In genomic region chr17:82023447-82024241, GRCh38 we compare ENCODE assay signal across 1 cellular context.
TF ChIP-seq lines count a peak whose summit lies in the region.

No MANE protein-coding gene starts in this region.

TF ChIP-seq in K562, 482 proteins besides CTCF, POLR2A, EP300 and RAD21 (continued from another document and continues in another):
- TF ChIP-seq FOXP4 (CRISPR knock-in tag; IDR thresholded peaks at IDR 0.05; ENCODE audit: borderline replicate concordance) (0 out of 2 replicates have a peak, but pooled peaks have one; percentile 60), MBD2 (IDR thresholded peaks at IDR 0.05; ENCODE audit: borderline replicate concordance, low read depth) (0 out of 2 replicates have a peak, but pooled peaks have one; percentile 10), ZBTB17 (CRISPR knock-in tag; IDR thresholded peaks at IDR 0.05) (no peak), TRIM28 (IDR thresholded peaks at IDR 0.05) (no peak), GABPB1 (CRISPR knock-in tag; IDR thresholded peaks at IDR 0.05) (no peak), PURB (CRISPR knock-in tag; IDR thresholded peaks at IDR 0.05; ENCODE audit: low read depth) (no peak), ZBTB1 (CRISPR knock-in tag; IDR thresholded peaks at IDR 0.05; ENCODE audit: borderline replicate concordance, low read depth) (no peak), ZNF766 (CRISPR knock-in tag; conservative IDR thresholded peaks at IDR 0.05) (no peak), L3MBTL2 (IDR thresholded peaks at IDR 0.05) (0 out of 2 replicates have a peak, but pooled peaks have one; percentile 24), WHSC1 (IDR thresholded peaks at IDR 0.05; ENCODE audit: low read length) (no peak), SAFB (IDR thresholded peaks at IDR 0.05; ENCODE audit: borderline replicate concordance, low read depth, low read length) (peak; percentile 36; the same call in 1 of the 2 replicates), ETS2 (tag; IDR thresholded peaks at IDR 0.05; ENCODE audit: borderline replicate concordance, poor library complexity, severe bottlenecking) (no peak), ZNF263 (CRISPR knock-in tag; IDR thresholded peaks at IDR 0.05; ENCODE audit: borderline replicate concordance) (no peak), NCOA6 (IDR thresholded peaks at IDR 0.05) (no peak), HDGF (IDR thresholded peaks at IDR 0.05) (no peak), MLX (CRISPR knock-in tag; conservative IDR thresholded peaks at IDR 0.05) (0 out of 4 replicates have a peak, but pooled peaks of 1 of the 2 experiments have one; percentile 37), KAT8 (IDR thresholded peaks at IDR 0.05; ENCODE audit: low read depth) (no peak), TFAP4 (CRISPR knock-in tag; IDR thresholded peaks at IDR 0.05; ENCODE audit: borderline replicate concordance) (peak; percentile 28; the same call in 1 of the 2 replicates), ZNF354B (CRISPR knock-in tag; IDR thresholded peaks at IDR 0.05) (no peak), THRAP3 (IDR thresholded peaks at IDR 0.05; ENCODE audit: borderline replicate concordance) (no peak), HNRNPH1 (optimal IDR thresholded peaks at IDR 0.05; ENCODE audit: low read depth, low read length) (no peak), ZFP36 (IDR thresholded peaks at IDR 0.05; ENCODE audit: low read depth, low read length, partially characterized antibody) (no peak), SIN3A (IDR thresholded peaks at IDR 0.05; ENCODE audit: borderline replicate concordance in 2 of 2, control insufficient read depth in 1 of 2, low read depth in 2 of 2, low read length in 2 of 2) (0 out of 4 replicates have a peak, but pooled peaks of 1 of the 2 experiments have one; percentile 30), THRA (IDR thresholded peaks at IDR 0.05) (no peak), ZNF449 (CRISPR knock-in tag; IDR thresholded peaks at IDR 0.05) (no peak), SRSF9 (IDR thresholded peaks at IDR 0.05; ENCODE audit: borderline replicate concordance, low read depth, low read length) (no peak), DPF2 (IDR thresholded peaks at IDR 0.05) (no peak), PCBP1 (IDR thresholded peaks at IDR 0.05; ENCODE audit: low read depth, low read length, poor library complexity, severe bottlenecking) (no peak), ETV6 (IDR thresholded peaks at IDR 0.05; ENCODE audit: borderline replicate concordance in 1 of 2, low read depth in 2 of 2, low read length in 1 of 2) (no peak), ETV6 (CRISPR knock-in tag; IDR thresholded peaks at IDR 0.05; ENCODE audit: borderline replicate concordance) (peak; percentile 50; the same call in 1 of the 2 replicates), NFXL1 (CRISPR knock-in tag; IDR thresholded peaks at IDR 0.05) (no peak), ZNF511 (CRISPR knock-in tag; IDR thresholded peaks at IDR 0.05) (no peak), ZNF124 (CRISPR knock-in tag; IDR thresholded peaks at IDR 0.05) (no peak), ZNF551 (CRISPR knock-in tag; IDR thresholded peaks at IDR 0.05) (no peak), ZNF444 (CRISPR knock-in tag; IDR thresholded peaks at IDR 0.05) (no peak), SNRNP70 (optimal IDR thresholded peaks at IDR 0.05; ENCODE audit: low read depth, low read length) (no peak), RBM22 (IDR thresholded peaks at IDR 0.05; ENCODE audit: low read depth, low read length, poor library complexity, severe bottlenecking) (no peak), ETV5 (CRISPR knock-in tag; IDR thresholded peaks at IDR 0.05; ENCODE audit: low read depth) (no peak), MTA2 (IDR thresholded peaks at IDR 0.05; ENCODE audit: low read depth) (no peak), ZC3H11A (IDR thresholded peaks at IDR 0.05; ENCODE audit: low read depth, low read length) (no peak), PTBP1 (IDR thresholded peaks at IDR 0.05; ENCODE audit: low read depth, low read length) (no peak), RHOXF2B (CRISPR knock-in tag; conservative IDR thresholded peaks at IDR 0.05) (no peak), FOXA1 (IDR thresholded peaks at IDR 0.05; ENCODE audit: borderline replicate concordance) (no peak)
- TF ChIP-seq, protein P1, sequence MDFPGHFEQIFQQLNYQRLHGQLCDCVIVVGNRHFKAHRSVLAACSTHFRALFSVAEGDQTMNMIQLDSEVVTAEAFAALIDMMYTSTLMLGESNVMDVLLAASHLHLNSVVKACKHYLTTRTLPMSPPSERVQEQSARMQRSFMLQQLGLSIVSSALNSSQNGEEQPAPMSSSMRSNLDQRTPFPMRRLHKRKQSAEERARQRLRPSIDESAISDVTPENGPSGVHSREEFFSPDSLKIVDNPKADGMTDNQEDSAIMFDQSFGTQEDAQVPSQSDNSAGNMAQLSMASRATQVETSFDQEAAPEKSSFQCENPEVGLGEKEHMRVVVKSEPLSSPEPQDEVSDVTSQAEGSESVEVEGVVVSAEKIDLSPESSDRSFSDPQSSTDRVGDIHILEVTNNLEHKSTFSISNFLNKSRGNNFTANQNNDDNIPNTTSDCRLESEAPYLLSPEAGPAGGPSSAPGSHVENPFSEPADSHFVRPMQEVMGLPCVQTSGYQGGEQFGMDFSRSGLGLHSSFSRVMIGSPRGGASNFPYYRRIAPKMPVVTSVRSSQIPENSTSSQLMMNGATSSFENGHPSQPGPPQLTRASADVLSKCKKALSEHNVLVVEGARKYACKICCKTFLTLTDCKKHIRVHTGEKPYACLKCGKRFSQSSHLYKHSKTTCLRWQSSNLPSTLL (IDR thresholded peaks at IDR 0.05) = no peak
- TF ChIP-seq, protein P2, sequence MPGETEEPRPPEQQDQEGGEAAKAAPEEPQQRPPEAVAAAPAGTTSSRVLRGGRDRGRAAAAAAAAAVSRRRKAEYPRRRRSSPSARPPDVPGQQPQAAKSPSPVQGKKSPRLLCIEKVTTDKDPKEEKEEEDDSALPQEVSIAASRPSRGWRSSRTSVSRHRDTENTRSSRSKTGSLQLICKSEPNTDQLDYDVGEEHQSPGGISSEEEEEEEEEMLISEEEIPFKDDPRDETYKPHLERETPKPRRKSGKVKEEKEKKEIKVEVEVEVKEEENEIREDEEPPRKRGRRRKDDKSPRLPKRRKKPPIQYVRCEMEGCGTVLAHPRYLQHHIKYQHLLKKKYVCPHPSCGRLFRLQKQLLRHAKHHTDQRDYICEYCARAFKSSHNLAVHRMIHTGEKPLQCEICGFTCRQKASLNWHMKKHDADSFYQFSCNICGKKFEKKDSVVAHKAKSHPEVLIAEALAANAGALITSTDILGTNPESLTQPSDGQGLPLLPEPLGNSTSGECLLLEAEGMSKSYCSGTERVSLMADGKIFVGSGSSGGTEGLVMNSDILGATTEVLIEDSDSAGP (CRISPR knock-in tag; IDR thresholded peaks at IDR 0.05) = no peak
- TF ChIP-seq, protein P3, sequence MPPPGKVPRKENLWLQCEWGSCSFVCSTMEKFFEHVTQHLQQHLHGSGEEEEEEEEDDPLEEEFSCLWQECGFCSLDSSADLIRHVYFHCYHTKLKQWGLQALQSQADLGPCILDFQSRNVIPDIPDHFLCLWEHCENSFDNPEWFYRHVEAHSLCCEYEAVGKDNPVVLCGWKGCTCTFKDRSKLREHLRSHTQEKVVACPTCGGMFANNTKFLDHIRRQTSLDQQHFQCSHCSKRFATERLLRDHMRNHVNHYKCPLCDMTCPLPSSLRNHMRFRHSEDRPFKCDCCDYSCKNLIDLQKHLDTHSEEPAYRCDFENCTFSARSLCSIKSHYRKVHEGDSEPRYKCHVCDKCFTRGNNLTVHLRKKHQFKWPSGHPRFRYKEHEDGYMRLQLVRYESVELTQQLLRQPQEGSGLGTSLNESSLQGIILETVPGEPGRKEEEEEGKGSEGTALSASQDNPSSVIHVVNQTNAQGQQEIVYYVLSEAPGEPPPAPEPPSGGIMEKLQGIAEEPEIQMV (tag; conservative IDR thresholded peaks at IDR 0.05; ENCODE audit: low read depth) = no peak
- TF ChIP-seq, protein P4, sequence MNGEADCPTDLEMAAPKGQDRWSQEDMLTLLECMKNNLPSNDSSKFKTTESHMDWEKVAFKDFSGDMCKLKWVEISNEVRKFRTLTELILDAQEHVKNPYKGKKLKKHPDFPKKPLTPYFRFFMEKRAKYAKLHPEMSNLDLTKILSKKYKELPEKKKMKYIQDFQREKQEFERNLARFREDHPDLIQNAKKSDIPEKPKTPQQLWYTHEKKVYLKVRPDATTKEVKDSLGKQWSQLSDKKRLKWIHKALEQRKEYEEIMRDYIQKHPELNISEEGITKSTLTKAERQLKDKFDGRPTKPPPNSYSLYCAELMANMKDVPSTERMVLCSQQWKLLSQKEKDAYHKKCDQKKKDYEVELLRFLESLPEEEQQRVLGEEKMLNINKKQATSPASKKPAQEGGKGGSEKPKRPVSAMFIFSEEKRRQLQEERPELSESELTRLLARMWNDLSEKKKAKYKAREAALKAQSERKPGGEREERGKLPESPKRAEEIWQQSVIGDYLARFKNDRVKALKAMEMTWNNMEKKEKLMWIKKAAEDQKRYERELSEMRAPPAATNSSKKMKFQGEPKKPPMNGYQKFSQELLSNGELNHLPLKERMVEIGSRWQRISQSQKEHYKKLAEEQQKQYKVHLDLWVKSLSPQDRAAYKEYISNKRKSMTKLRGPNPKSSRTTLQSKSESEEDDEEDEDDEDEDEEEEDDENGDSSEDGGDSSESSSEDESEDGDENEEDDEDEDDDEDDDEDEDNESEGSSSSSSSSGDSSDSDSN (IDR thresholded peaks at IDR 0.05; ENCODE audit: borderline replicate concordance in 1 of 2, low read depth in 2 of 2, low read length in 2 of 2) = 0 out of 4 replicates have a peak, but pooled peaks of 1 of the 2 experiments have one; percentile 50
- TF ChIP-seq, protein P5, sequence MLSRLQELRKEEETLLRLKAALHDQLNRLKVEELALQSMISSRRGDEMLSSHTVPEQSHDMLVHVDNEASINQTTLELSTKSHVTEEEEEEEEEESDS (CRISPR knock-in tag; IDR thresholded peaks at IDR 0.05) = no peak
- TF ChIP-seq, protein P6, sequence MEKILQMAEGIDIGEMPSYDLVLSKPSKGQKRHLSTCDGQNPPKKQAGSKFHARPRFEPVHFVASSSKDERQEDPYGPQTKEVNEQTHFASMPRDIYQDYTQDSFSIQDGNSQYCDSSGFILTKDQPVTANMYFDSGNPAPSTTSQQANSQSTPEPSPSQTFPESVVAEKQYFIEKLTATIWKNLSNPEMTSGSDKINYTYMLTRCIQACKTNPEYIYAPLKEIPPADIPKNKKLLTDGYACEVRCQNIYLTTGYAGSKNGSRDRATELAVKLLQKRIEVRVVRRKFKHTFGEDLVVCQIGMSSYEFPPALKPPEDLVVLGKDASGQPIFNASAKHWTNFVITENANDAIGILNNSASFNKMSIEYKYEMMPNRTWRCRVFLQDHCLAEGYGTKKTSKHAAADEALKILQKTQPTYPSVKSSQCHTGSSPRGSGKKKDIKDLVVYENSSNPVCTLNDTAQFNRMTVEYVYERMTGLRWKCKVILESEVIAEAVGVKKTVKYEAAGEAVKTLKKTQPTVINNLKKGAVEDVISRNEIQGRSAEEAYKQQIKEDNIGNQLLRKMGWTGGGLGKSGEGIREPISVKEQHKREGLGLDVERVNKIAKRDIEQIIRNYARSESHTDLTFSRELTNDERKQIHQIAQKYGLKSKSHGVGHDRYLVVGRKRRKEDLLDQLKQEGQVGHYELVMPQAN (IDR thresholded peaks at IDR 0.05; ENCODE audit: borderline replicate concordance) = peak; percentile 47; the same call in 1 of the 2 replicates
